In genomic region chr17:15462962-15463361, GRCh38 we compare ENCODE assay signal across 1 cellular context.
TF ChIP-seq lines count a peak whose summit lies in the region.

No MANE protein-coding gene starts in this region.

TF ChIP-seq in SK-N-SH, 30 proteins besides CTCF, POLR2A, EP300 and RAD21 (continued from another document):
- TF ChIP-seq, protein P1, sequence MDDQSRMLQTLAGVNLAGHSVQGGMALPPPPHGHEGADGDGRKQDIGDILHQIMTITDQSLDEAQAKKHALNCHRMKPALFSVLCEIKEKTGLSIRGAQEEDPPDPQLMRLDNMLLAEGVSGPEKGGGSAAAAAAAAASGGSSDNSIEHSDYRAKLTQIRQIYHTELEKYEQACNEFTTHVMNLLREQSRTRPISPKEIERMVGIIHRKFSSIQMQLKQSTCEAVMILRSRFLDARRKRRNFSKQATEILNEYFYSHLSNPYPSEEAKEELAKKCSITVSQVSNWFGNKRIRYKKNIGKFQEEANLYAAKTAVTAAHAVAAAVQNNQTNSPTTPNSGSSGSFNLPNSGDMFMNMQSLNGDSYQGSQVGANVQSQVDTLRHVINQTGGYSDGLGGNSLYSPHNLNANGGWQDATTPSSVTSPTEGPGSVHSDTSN (IDR thresholded peaks at IDR 0.05): no peak
